In genomic region chr12:123363743-123364531, GRCh38 we compare ENCODE assay signal across 7 cellular contexts. TPM values are rescaled to one million over a fixed set of nuclear protein-coding genes. Genes with fewer than 3 reads are reported as not detected.
DNase-seq lines count a peak whose midpoint lies in the region; ATAC-seq, FAIRE-seq and TF ChIP-seq lines count a peak whose summit lies in the region.

No MANE protein-coding gene starts in this region.

- H3K36me3 ChIP-seq in OCI-LY7 (ENCODE audit: insufficient read depth, low read length), result peaks cover 24% of the 10 kb centered on the region
- H3K36me3 ChIP-seq in rectal smooth muscle tissue (ENCODE audit: control insufficient read depth, insufficient read depth, low read length), result peaks cover 3% of the 10 kb centered on the region

- CTCF ChIA-PET in OCI-LY7 (lab: Charles Lee; ENCODE audit: unreplicated experiment), result no interaction called here
- CTCF ChIA-PET in activated naive CD4-positive, alpha-beta T cell treated with anti-CD3 and anti-CD28 coated beads, Interleukin-2, amount 10 ng/mL, durations not matched to agents 7 days and 5 days (lab: Charles Lee), result interaction anchor here (0.9 kb wide), 1 partner anchor 20 kb away, joined by 3 read pairs; the partner anchor contains the start of gene KMT5A

- H3K9me3 ChIP-seq in OCI-LY7 (ENCODE audit: low read length), result no peaks in the 10 kb centered on the region

- H3K9ac ChIP-seq in rectal smooth muscle tissue (ENCODE audit: low read length), result peak overlapping the region; percentile 73

- peak; percentile 12 for ATAC-seq in HG02840 (IDR thresholded peaks at IDR 0.05; ENCODE audit: low FRiP score, unreplicated experiment)
- peak in 1 of 2 donors; percentile 2 for ATAC-seq in left cardiac atrium

- peak overlapping the region; percentile 83 for H3K4me3 ChIP-seq in OCI-LY7 (ENCODE audit: low read depth, low read length, poor library complexity, severe bottlenecking)
- H3K4me3 ChIP-seq in rectal smooth muscle tissue (ENCODE audit: low read length), result peak overlapping the region; percentile 93

- peaks cover 11% of the 10 kb centered on the region for H3K4me1 Mint-ChIP-seq in activated naive CD4-positive, alpha-beta T cell treated with anti-CD3 and anti-CD28 coated beads, Interleukin-2, amount 10 ng/mL, durations not matched to agents 7 days and 5 days

- no peak for FAIRE-seq in GM12892 (lab: Jason Lieb, UNC)

- no peak for TF ChIP-seq CTCF in OCI-LY7 (conservative IDR thresholded peaks at IDR 0.05; ENCODE audit: low read length)

- no peaks in the 10 kb centered on the region for H3K9me2 ChIP-seq in OCI-LY7 (ENCODE audit: insufficient read depth, low read length)

- H3K27ac ChIP-seq in OCI-LY7 (ENCODE audit: low read depth, low read length, poor library complexity, severe bottlenecking), result peak overlapping the region; percentile 97
- H3K27ac ChIP-seq in rectal smooth muscle tissue (ENCODE audit: low read depth, low read length), result peak overlapping the region; percentile 99

- H3K36me3 Mint-ChIP-seq in activated naive CD4-positive, alpha-beta T cell treated with anti-CD3 and anti-CD28 coated beads, Interleukin-2, amount 10 ng/mL, durations not matched to agents 7 days and 5 days, result no peaks in the 10 kb centered on the region

- peak overlapping the region; percentile 92 for H3K27ac Mint-ChIP-seq in activated naive CD4-positive, alpha-beta T cell treated with anti-CD3 and anti-CD28 coated beads, Interleukin-2, amount 10 ng/mL, durations not matched to agents 7 days and 5 days

- no peaks in the 10 kb centered on the region for H3K27me3 Mint-ChIP-seq in activated naive CD4-positive, alpha-beta T cell treated with anti-CD3 and anti-CD28 coated beads, Interleukin-2, amount 10 ng/mL, durations not matched to agents 7 days and 5 days

- DNase-seq in GM12892 (ENCODE audit: insufficient read length) (peak; percentile 27), OCI-LY7 (ENCODE audit: low spot score) (peak; percentile 52), left cardiac atrium (peak; percentile 37), dedifferentiated amniotic fluid mesenchymal stem cell (ENCODE audit: extremely low spot score) (no peak)
- DNase-seq in activated naive CD4-positive, alpha-beta T cell treated with anti-CD3 and anti-CD28 coated beads, Interleukin-2, amount 10 ng/mL, durations not matched to agents 7 days and 5 days, result peak; percentile 49

- POLR2A ChIA-PET in OCI-LY7 (lab: Charles Lee), result interaction anchor here (1.7 kb wide), 1 partner anchor 131 kb away, joined by 11 read pairs; the partner anchor contains the start of genes MPHOSPH9 and MTRFR

- H3K27me3 ChIP-seq in rectal smooth muscle tissue (ENCODE audit: control insufficient read depth, insufficient read depth, low read length), result no peaks in the 10 kb centered on the region

- intact Hi-C loops in OCI-LY7 (cut with micrococcal nuclease; ENCODE audit: unreplicated experiment) (loop anchor here (2.0 to 10.0 kb wide), 2 partner anchors 63 to 839 kb away; partner anchors contain the start of genes KNTC1 and RSRC2), left cardiac atrium (cut with DNase I) (no loop called here)

- H3K4me2 ChIP-seq in OCI-LY7 (ENCODE audit: low read length), result peak overlapping the region; percentile 87

- H4K20me1 ChIP-seq in OCI-LY7 (ENCODE audit: insufficient read depth, low read length), result peaks cover 7% of the 10 kb centered on the region

- TF ChIP-seq POLR2A in GM12892 (IDR thresholded peaks at IDR 0.05; ENCODE audit: low read depth, low read length), result no peak

- H3K4me1 ChIP-seq in OCI-LY7 (ENCODE audit: insufficient read depth, low read length, poor library complexity, severe bottlenecking) (peaks cover 15% of the 10 kb centered on the region), rectal smooth muscle tissue (ENCODE audit: control insufficient read depth, insufficient read depth, low read length) (peaks cover 6% of the 10 kb centered on the region)

- H3K9me3 Mint-ChIP-seq in activated naive CD4-positive, alpha-beta T cell treated with anti-CD3 and anti-CD28 coated beads, Interleukin-2, amount 10 ng/mL, durations not matched to agents 7 days and 5 days, result no peaks in the 10 kb centered on the region

- no TSS peak for BruUV-seq in OCI-LY7 (replicated peaks; lab: Mats Ljungman, UMichigan)

- H2AFZ ChIP-seq in OCI-LY7 (ENCODE audit: low read length), result no peak overlapping the region

- H3K4me3 Mint-ChIP-seq in activated naive CD4-positive, alpha-beta T cell treated with anti-CD3 and anti-CD28 coated beads, Interleukin-2, amount 10 ng/mL, durations not matched to agents 7 days and 5 days, result peak overlapping the region; percentile 97

- peaks cover 57% of the 10 kb centered on the region for H3K79me2 ChIP-seq in OCI-LY7 (ENCODE audit: insufficient read depth, low read depth, low read length)

RNA-seq across cellular contexts. Expression of gene SBNO1, which starts 0.7 kb away (rescaled TPM):
- polyA plus RNA-seq in GM12892 (2012; ENCODE audit: missing spikeins), result 23.7 TPM
- total RNA-seq in OCI-LY7 (2014; rRNA removed; shearing (Covaris generic)), result 23.7 and 31.2 TPM in 2 replicates
- total RNA-seq in OCI-LY7 (2022) (57.3 and 57.9 TPM in 2 replicates), left cardiac atrium (10 to 100 TPM; 25.9 to 26.1 TPM)

RNA-seq across cellular contexts. Expression of gene KMT5A, which starts 20.0 kb away (rescaled TPM):
- polyA plus RNA-seq in GM12892 (2012; ENCODE audit: missing spikeins), result 28.7 TPM
- 87.8 and 101 TPM in 2 replicates for total RNA-seq in OCI-LY7 (2014; rRNA removed; shearing (Covaris generic))
- total RNA-seq in OCI-LY7 (2022) (149 and 153 TPM in 2 replicates), left cardiac atrium (10 to 100 TPM; 17.6 to 22.9 TPM)
